In genomic region chr20:44979090-44979621, GRCh38 we compare ENCODE assay signal across 9 cellular contexts. TPM values are rescaled to one million over a fixed set of nuclear protein-coding genes. Genes with fewer than 3 reads are reported as not detected.
DNase-seq lines count a peak whose midpoint lies in the region; ATAC-seq and TF ChIP-seq lines count a peak whose summit lies in the region.
"Had no signal": no experiment of that assay in that cellular context is flagged by ENCODE, and none has a peak within 500 bp of the region (broad histone marks: within the 10 kb centered on the region; RNA-seq: fewer than 3 reads in every experiment).

No MANE protein-coding gene starts in this region.

- H3K27ac ChIP-seq in OCI-LY7 (ENCODE audit: low read depth, low read length, poor library complexity, severe bottlenecking) = peak overlapping the region; percentile 92
- H3K27ac ChIP-seq: SK-N-MC had no signal

- peaks cover 69% of the 10 kb centered on the region; the same call in 1 of the 2 replicates for H3K79me2 ChIP-seq in OCI-LY7 (ENCODE audit: insufficient read depth, low read depth, low read length)

- H3K9me3 ChIP-seq in OCI-LY7 (ENCODE audit: low read length) = no peaks in the 10 kb centered on the region

- H3K4me2 ChIP-seq in OCI-LY7 (ENCODE audit: low read length) = peak overlapping the region; percentile 72

- H3K9me2 ChIP-seq in OCI-LY7 (ENCODE audit: insufficient read depth, low read length) = no peaks in the 10 kb centered on the region

- H4K20me1 ChIP-seq in OCI-LY7 (ENCODE audit: insufficient read depth, low read length) = peaks cover 8% of the 10 kb centered on the region; the same call in 1 of the 2 replicates

- BruUV-seq in OCI-LY7 (replicated peaks; lab: Mats Ljungman, UMichigan) = no TSS peak

- H3K4me1 ChIP-seq in OCI-LY7 (ENCODE audit: insufficient read depth, low read length, poor library complexity, severe bottlenecking) = peaks cover 31% of the 10 kb centered on the region

- CTCF ChIA-PET in OCI-LY7 (lab: Charles Lee; ENCODE audit: unreplicated experiment) (no interaction called here), HEK293T (lab: Yijun Ruan, JAX) (no interaction called here)

- H3K36me3 Mint-ChIP-seq in activated naive CD4-positive, alpha-beta T cell treated with anti-CD3 and anti-CD28 coated beads, Interleukin-2, amount 50 U/mL, for 72 hours = peaks cover 60 to 76% of the 10 kb centered on the region in 2 donors

- peak overlapping the region; percentile 51 for H3K4me3 ChIP-seq in OCI-LY7 (ENCODE audit: low read depth, low read length, poor library complexity, severe bottlenecking)
- H3K4me3 ChIP-seq: SK-N-MC had no signal

- peaks cover 94% of the 10 kb centered on the region for H3K36me3 ChIP-seq in OCI-LY7 (ENCODE audit: insufficient read depth, low read length)

- POLR2A ChIA-PET in OCI-LY7 (lab: Charles Lee) = interaction anchor here (1.0 to 4.4 kb wide), 5 partner anchors 11 to 21 kb away, joined by 5 to 31 read pairs (median 17); partner anchors contain the start of genes STK4 and TOMM34
- POLR2A ChIA-PET in HEK293T (lab: Yijun Ruan, JAX) = no interaction called here

- peak overlapping the region; percentile 88 to 96 for H3K27ac Mint-ChIP-seq in activated naive CD4-positive, alpha-beta T cell treated with anti-CD3 and anti-CD28 coated beads, Interleukin-2, amount 50 U/mL, for 72 hours

- intact Hi-C loops in OCI-LY7 (cut with micrococcal nuclease; ENCODE audit: unreplicated experiment) = no loop called here

- no peak overlapping the region; the same call in 1 of the 2 replicates for H2AFZ ChIP-seq in OCI-LY7 (ENCODE audit: low read length)

- ATAC-seq in GM18517 (IDR thresholded peaks at IDR 0.05; ENCODE audit: unreplicated experiment) = peak; percentile 82
- peak; percentile 88 for ATAC-seq in HG02870 (IDR thresholded peaks at IDR 0.05; ENCODE audit: unreplicated experiment)
- peak; percentile 64 to 81 for ATAC-seq in activated naive CD4-positive, alpha-beta T cell treated with anti-CD3 and anti-CD28 coated beads, Interleukin-2, amount 50 U/mL, for 72 hours

- no peak for TF ChIP-seq CTCF in OCI-LY7 (conservative IDR thresholded peaks at IDR 0.05; ENCODE audit: low read length)

- no peaks in the 10 kb centered on the region for H3K9me3 Mint-ChIP-seq in activated naive CD4-positive, alpha-beta T cell treated with anti-CD3 and anti-CD28 coated beads, Interleukin-2, amount 50 U/mL, for 72 hours

- DNase-seq in OCI-LY7 (ENCODE audit: low spot score) (peak; percentile 86), mucosa of gallbladder (ENCODE audit: low spot score) (peak; percentile 67), inferior parietal cortex (ENCODE audit: extremely low spot score) (no peak), cerebellum (ENCODE audit: low spot score) (no peak), HEK293T (ENCODE audit: extremely low spot score) (no peak)
- DNase-seq in activated naive CD4-positive, alpha-beta T cell treated with anti-CD3 and anti-CD28 coated beads, Interleukin-2, amount 50 U/mL, for 72 hours (ENCODE audit: low spot score in 2 of 2) = no peak

TF ChIP-seq in HEK293T, 16 proteins besides CTCF, POLR2A, EP300 and RAD21:
- no peak for TF ChIP-seq L3MBTL2 (conservative IDR thresholded peaks at IDR 0.05)
- no peak for TF ChIP-seq SP1 (IDR thresholded peaks at IDR 0.05)
- TF ChIP-seq FOXK2 (IDR thresholded peaks at IDR 0.05) = no peak
- no peak for TF ChIP-seq ARNT (IDR thresholded peaks at IDR 0.05)
- no peak for TF ChIP-seq PKNOX1 (IDR thresholded peaks at IDR 0.05)
- TF ChIP-seq CTBP1 (IDR thresholded peaks at IDR 0.05; ENCODE audit: borderline replicate concordance) = no peak
- no peak for TF ChIP-seq FOXM1 (IDR thresholded peaks at IDR 0.05; ENCODE audit: borderline replicate concordance)
- no peak for TF ChIP-seq ELF4 (IDR thresholded peaks at IDR 0.05)
- TF ChIP-seq BHLHE40 (IDR thresholded peaks at IDR 0.05; ENCODE audit: borderline replicate concordance) = no peak
- TF ChIP-seq LEF1 (IDR thresholded peaks at IDR 0.05; ENCODE audit: borderline replicate concordance) = no peak
- no peak for TF ChIP-seq SUZ12 (IDR thresholded peaks at IDR 0.05)
- TF ChIP-seq FOXA1 (IDR thresholded peaks at IDR 0.05) = no peak
TF ChIP-seq in HEK293T: peak in this region for 0.

RNA-seq across cellular contexts. Expression of gene STK4, which starts 12.8 kb away (rescaled TPM):
- 67.9 and 80.4 TPM in 2 replicates for total RNA-seq in OCI-LY7 (2014; rRNA removed; shearing (Covaris generic))
- 140 and 150 TPM in 2 replicates for total RNA-seq in OCI-LY7 (2022)
- total RNA-seq in activated naive CD4-positive, alpha-beta T cell treated with anti-CD3 and anti-CD28 coated beads, Interleukin-2, amount 50 U/mL, for 72 hours = 100 to 1,000 TPM; 149 to 205 TPM
- total RNA-seq in mucosa of gallbladder = 29.3 TPM
- 35.0 TPM for total RNA-seq in cerebellum

RNA-seq across cellular contexts. Expression of gene TOMM34, which starts 19.0 kb away (rescaled TPM):
- 35.2 and 38.6 TPM in 2 replicates for total RNA-seq in OCI-LY7 (2014; rRNA removed; shearing (Covaris generic))
- total RNA-seq in OCI-LY7 (2022) (48.2 and 50.6 TPM in 2 replicates), mucosa of gallbladder (21.4 TPM), cerebellum (4.1 TPM)
- total RNA-seq in activated naive CD4-positive, alpha-beta T cell treated with anti-CD3 and anti-CD28 coated beads, Interleukin-2, amount 50 U/mL, for 72 hours = 10 to 100 TPM; 39.4 to 50.8 TPM

Comparison
In these comparisons a context has a peak if more than half of its experiments do, and no peak if none do; other contexts are left out.
1. DNase-seq: peak in OCI-LY7 (single experiment) and mucosa of gallbladder (single experiment); none in activated naive CD4-positive, alpha-beta T cell treated with anti-CD3 and anti-CD28 coated beads, Interleukin-2, amount 50 U/mL, for 72 hours (0 of 2), inferior parietal cortex (single experiment), cerebellum (single experiment) and HEK293T (single experiment).
2. Peak in every context shown above with its lines, with median percentiles within 50 percentile points of each other: ATAC-seq.